21 cellular contexts compared by ENCODE assay signal in genomic region chr10:131775444-131775832, GRCh38.
"Had no signal": no experiment of that assay in that cellular context is flagged by ENCODE, and none has a peak within 500 bp of the region (broad histone marks: within the 10 kb centered on the region; RNA-seq: fewer than 3 reads in every experiment).

No MANE protein-coding gene starts in this region.

- H3K9me3 ChIP-seq: prostate gland, SK-N-SH, testis had no signal

- H3K4me1 ChIP-seq: prostate gland, spleen, testis, upper lobe of right lung had no signal

- H3K36me3 ChIP-seq: prostate gland, spleen, upper lobe of right lung had no signal

- H3K4me3 ChIP-seq: prostate gland, spleen, testis, upper lobe of right lung had no signal

- H3K27me3 ChIP-seq: testis, upper lobe of right lung had no signal

- ATAC-seq: activated naive CD4-positive, alpha-beta T cell treated with anti-CD3 and anti-CD28 coated beads, Interleukin-2, amount 50 U/mL, for 72 hours; effector memory CD8-positive, alpha-beta T cell; left colon; T-cell; upper lobe of right lung had no signal

- DNase-seq: activated CD4-positive, alpha-beta T cell treated with anti-CD3 and anti-CD28 coated beads for 1 hour; activated CD4-positive, alpha-beta T cell treated with anti-CD3 and anti-CD28 coated beads, Interleukin-2, amount 50 U/mL, for 4 hours; activated T-cell treated with anti-CD3 and anti-CD28 coated beads, Interleukin-2, amount 50 U/mL, for 1 hour; amniotic stem cell; caudate nucleus; cortex of kidney; effector memory CD8-positive, alpha-beta T cell; foreskin melanocyte; immature natural killer cell; mammary epithelial cell; naive B cell; SK-N-SH; spleen; T-helper 9 cell; testis; upper lobe of right lung had no signal

- H3K27ac ChIP-seq: epithelial cell of prostate, prostate gland, spleen, testis, upper lobe of right lung had no signal
